In genomic region chr2:6309415-6310185, GRCh38 we compare ENCODE assay signal across 10 cellular contexts.
DNase-seq lines count a peak whose midpoint lies in the region; ATAC-seq and TF ChIP-seq lines count a peak whose summit lies in the region.
"Had no signal": no experiment of that assay in that cellular context is flagged by ENCODE, and none has a peak within 500 bp of the region (broad histone marks: within the 10 kb centered on the region; RNA-seq: fewer than 3 reads in every experiment).

No MANE protein-coding gene starts in this region.

- H3K4me3 ChIP-seq in osteoblast (ENCODE audit: insufficient read depth, low read length): no peak overlapping the region
- H3K4me3 ChIP-seq in tibial nerve: no peak overlapping the region

- H4K20me1 ChIP-seq in osteoblast (ENCODE audit: insufficient read depth, low read length): no peaks in the 10 kb centered on the region

- H3K4me2 ChIP-seq in osteoblast (ENCODE audit: insufficient read depth, low read length): no peak overlapping the region

- H3K27me3 ChIP-seq in osteoblast (ENCODE audit: insufficient read depth, low read length): no peaks in the 10 kb centered on the region
- no peaks in the 10 kb centered on the region for H3K27me3 ChIP-seq in tibial nerve

- no peak for TF ChIP-seq POLR2A in tibial nerve (IDR thresholded peaks at IDR 0.05)

- H3K36me3 ChIP-seq in osteoblast (ENCODE audit: insufficient read depth, low read length) (no peaks in the 10 kb centered on the region), tibial nerve (no peaks in the 10 kb centered on the region)

- H3K27ac ChIP-seq in osteoblast (ENCODE audit: low read depth, low read length) (no peak overlapping the region), tibial nerve (no peak overlapping the region)

- H3K79me2 ChIP-seq in osteoblast (ENCODE audit: insufficient read depth, low read length): no peaks in the 10 kb centered on the region

- DNase-seq in GM19238 (ENCODE audit: insufficient read length, low spot score) (peak; percentile 16), retina (peak; percentile 62), osteoblast (ENCODE audit: insufficient read length, low spot score, missing footprints) (no peak), NOMO-1 (lab: John Stamatoyannopoulos, UW; ENCODE audit: unreplicated experiment in 2 of 2) (no peak), tibial nerve (ENCODE audit: low spot score in 2 of 2) (no peak)
- DNase-seq: activated gamma-delta T cell, NCI-H2081 treated with DMSO at 0.1 percent for 48 hours, occipital lobe had no signal

- no peak for TF ChIP-seq EP300 in tibial nerve (IDR thresholded peaks at IDR 0.05)

- TF ChIP-seq CTCF in osteoblast (IDR thresholded peaks at IDR 0.05; ENCODE audit: extremely low read depth, low read depth, low read length) (no peak), tibial nerve (IDR thresholded peaks at IDR 0.05) (no peak)

- peak; percentile 90 for ATAC-seq in HG02678 (IDR thresholded peaks at IDR 0.05; ENCODE audit: unreplicated experiment)
- ATAC-seq in HG03565 (IDR thresholded peaks at IDR 0.05; ENCODE audit: unreplicated experiment): peak; percentile 75

- 67 to 76% methylated on average over 9 of the region's 9 CpGs for WGBS in tibial nerve, 2 donors

- H3K4me1 ChIP-seq in osteoblast (ENCODE audit: insufficient read depth, low read length) (no peaks in the 10 kb centered on the region), tibial nerve (peaks cover 0 to 4% (median 0%) of the 10 kb centered on the region in 4 donors)

- H3K9me3 ChIP-seq in osteoblast (ENCODE audit: low read depth, low read length) (peaks cover 3% of the 10 kb centered on the region), tibial nerve (no peaks in the 10 kb centered on the region)

- H2AFZ ChIP-seq in osteoblast (ENCODE audit: low read length): no peak overlapping the region

Comparison
In these comparisons a context has a peak if more than half of its experiments do, and no peak if none do; other contexts are left out.
1. DNase-seq: peak in GM19238 (single experiment) and retina (single experiment); none in osteoblast (single experiment), NOMO-1 (0 of 2) and tibial nerve (0 of 2).